2 cellular contexts compared by ENCODE assay signal in the genomic region with DNA sequence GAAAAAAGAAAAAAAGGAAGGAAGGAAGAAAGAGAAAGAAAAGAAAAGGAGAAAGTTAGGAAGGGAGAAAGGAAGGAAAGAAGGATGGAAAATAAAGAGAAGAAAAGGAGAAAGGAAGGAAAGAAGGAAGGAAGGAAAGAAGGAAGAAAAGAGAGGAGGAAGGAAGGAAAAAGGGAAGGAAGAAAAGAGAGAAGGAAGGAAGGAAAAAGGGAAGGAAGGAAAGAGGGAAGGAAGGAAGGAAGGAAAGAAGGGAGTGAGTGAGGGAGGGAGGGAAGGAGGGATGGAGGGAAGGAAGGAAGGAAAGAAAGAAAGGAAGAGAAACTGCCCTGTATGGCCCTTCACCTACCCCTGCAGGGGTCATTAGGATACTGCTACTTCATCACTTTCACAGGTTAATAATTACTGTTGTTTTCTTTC.
TF ChIP-seq lines count a peak whose summit lies in the region.

No MANE protein-coding gene starts in this region.

TF ChIP-seq in K562, 482 proteins besides CTCF, POLR2A, EP300 and RAD21 (continued from another document):
- TF ChIP-seq, protein P1, sequence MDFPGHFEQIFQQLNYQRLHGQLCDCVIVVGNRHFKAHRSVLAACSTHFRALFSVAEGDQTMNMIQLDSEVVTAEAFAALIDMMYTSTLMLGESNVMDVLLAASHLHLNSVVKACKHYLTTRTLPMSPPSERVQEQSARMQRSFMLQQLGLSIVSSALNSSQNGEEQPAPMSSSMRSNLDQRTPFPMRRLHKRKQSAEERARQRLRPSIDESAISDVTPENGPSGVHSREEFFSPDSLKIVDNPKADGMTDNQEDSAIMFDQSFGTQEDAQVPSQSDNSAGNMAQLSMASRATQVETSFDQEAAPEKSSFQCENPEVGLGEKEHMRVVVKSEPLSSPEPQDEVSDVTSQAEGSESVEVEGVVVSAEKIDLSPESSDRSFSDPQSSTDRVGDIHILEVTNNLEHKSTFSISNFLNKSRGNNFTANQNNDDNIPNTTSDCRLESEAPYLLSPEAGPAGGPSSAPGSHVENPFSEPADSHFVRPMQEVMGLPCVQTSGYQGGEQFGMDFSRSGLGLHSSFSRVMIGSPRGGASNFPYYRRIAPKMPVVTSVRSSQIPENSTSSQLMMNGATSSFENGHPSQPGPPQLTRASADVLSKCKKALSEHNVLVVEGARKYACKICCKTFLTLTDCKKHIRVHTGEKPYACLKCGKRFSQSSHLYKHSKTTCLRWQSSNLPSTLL (IDR thresholded peaks at IDR 0.05), result peak; percentile 35; the same call in 1 of the 2 replicates
- TF ChIP-seq RAD51 (IDR thresholded peaks at IDR 0.05; ENCODE audit: borderline replicate concordance, low read depth) (no peak), DIDO1 (tag; IDR thresholded peaks at IDR 0.05; ENCODE audit: low read depth) (no peak), ETV6 (IDR thresholded peaks at IDR 0.05; ENCODE audit: borderline replicate concordance in 1 of 2, low read depth in 2 of 2, low read length in 1 of 2) (0 out of 4 replicates have a peak, but pooled peaks of 1 of the 2 experiments have one; percentile 9), ETV6 (CRISPR knock-in tag; IDR thresholded peaks at IDR 0.05; ENCODE audit: borderline replicate concordance) (no peak), NFIC (IDR thresholded peaks at IDR 0.05) (0 out of 2 replicates have a peak, but pooled peaks have one; percentile 6), LARP7 (IDR thresholded peaks at IDR 0.05) (peak; percentile 90), RFX5 (IDR thresholded peaks at IDR 0.05; ENCODE audit: low read depth, low read length) (no peak), OTX1 (CRISPR knock-in tag; IDR thresholded peaks at IDR 0.05) (peak; percentile 84; the same call in 1 of the 2 replicates)
- TF ChIP-seq, protein P2, sequence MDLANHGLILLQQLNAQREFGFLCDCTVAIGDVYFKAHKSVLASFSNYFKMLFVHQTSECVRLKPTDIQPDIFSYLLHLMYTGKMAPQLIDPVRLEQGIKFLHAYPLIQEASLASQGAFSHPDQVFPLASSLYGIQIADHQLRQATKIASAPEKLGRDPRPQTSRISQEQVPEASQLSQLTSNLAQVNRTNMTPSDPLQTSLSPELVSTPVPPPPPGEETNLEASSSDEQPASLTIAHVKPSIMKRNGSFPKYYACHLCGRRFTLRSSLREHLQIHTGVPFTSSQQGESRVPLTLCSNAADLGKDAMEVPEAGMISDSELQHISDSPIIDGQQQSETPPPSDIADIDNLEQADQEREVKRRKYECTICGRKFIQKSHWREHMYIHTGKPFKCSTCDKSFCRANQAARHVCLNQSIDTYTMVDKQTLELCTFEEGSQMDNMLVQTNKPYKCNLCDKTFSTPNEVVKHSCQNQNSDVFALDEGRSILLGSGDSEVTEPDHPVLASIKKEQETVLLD (IDR thresholded peaks at IDR 0.05), result 0 out of 2 replicates have a peak, but pooled peaks have one; percentile 71
- TF ChIP-seq, protein P3, sequence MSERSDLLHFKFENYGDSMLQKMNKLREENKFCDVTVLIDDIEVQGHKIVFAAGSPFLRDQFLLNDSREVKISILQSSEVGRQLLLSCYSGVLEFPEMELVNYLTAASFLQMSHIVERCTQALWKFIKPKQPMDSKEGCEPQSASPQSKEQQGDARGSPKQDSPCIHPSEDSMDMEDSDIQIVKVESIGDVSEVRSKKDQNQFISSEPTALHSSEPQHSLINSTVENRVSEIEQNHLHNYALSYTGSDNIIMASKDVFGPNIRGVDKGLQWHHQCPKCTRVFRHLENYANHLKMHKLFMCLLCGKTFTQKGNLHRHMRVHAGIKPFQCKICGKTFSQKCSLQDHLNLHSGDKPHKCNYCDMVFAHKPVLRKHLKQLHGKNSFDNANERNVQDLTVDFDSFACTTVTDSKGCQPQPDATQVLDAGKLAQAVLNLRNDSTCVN (CRISPR knock-in tag; IDR thresholded peaks at IDR 0.05), result 0 out of 2 replicates have a peak, but pooled peaks have one; percentile 64
- TF ChIP-seq, protein P4, sequence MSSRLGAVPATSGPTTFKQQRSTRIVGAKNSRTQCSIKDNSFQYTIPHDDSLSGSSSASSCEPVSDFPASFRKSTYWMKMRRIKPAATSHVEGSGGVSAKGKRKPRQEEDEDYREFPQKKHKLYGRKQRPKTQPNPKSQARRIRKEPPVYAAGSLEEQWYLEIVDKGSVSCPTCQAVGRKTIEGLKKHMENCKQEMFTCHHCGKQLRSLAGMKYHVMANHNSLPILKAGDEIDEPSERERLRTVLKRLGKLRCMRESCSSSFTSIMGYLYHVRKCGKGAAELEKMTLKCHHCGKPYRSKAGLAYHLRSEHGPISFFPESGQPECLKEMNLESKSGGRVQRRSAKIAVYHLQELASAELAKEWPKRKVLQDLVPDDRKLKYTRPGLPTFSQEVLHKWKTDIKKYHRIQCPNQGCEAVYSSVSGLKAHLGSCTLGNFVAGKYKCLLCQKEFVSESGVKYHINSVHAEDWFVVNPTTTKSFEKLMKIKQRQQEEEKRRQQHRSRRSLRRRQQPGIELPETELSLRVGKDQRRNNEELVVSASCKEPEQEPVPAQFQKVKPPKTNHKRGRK (tag; IDR thresholded peaks at IDR 0.05), result peak; percentile 98
- TF ChIP-seq, protein P5, sequence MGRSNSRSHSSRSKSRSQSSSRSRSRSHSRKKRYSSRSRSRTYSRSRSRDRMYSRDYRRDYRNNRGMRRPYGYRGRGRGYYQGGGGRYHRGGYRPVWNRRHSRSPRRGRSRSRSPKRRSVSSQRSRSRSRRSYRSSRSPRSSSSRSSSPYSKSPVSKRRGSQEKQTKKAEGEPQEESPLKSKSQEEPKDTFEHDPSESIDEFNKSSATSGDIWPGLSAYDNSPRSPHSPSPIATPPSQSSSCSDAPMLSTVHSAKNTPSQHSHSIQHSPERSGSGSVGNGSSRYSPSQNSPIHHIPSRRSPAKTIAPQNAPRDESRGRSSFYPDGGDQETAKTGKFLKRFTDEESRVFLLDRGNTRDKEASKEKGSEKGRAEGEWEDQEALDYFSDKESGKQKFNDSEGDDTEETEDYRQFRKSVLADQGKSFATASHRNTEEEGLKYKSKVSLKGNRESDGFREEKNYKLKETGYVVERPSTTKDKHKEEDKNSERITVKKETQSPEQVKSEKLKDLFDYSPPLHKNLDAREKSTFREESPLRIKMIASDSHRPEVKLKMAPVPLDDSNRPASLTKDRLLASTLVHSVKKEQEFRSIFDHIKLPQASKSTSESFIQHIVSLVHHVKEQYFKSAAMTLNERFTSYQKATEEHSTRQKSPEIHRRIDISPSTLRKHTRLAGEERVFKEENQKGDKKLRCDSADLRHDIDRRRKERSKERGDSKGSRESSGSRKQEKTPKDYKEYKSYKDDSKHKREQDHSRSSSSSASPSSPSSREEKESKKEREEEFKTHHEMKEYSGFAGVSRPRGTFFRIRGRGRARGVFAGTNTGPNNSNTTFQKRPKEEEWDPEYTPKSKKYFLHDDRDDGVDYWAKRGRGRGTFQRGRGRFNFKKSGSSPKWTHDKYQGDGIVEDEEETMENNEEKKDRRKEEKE (IDR thresholded peaks at IDR 0.05; ENCODE audit: borderline replicate concordance in 1 of 2, control insufficient read depth in 1 of 2, low read depth in 2 of 2, low read length in 1 of 2), result peak in 1 of 2 experiments; percentile 70; a peak in 1 of 4 replicates
TF ChIP-seq in K562: peak in this region for 31.

TF ChIP-seq in HepG2, 621 proteins besides CTCF, POLR2A, EP300 and RAD21 (continued from another document and continues in another):
- no peak for TF ChIP-seq ZNF207 (IDR thresholded peaks at IDR 0.05; ENCODE audit: borderline replicate concordance)
- TF ChIP-seq ZNF10 (CRISPR knock-in tag; IDR thresholded peaks at IDR 0.05; ENCODE audit: borderline replicate concordance, low read depth), result no peak
- no peak for TF ChIP-seq NFIC (IDR thresholded peaks at IDR 0.05; ENCODE audit: low read length)
- TF ChIP-seq FOXP1 (IDR thresholded peaks at IDR 0.05), result peak; percentile 34; the same call in 1 of the 2 replicates
- TF ChIP-seq FOXP1 (CRISPR knock-in tag; IDR thresholded peaks at IDR 0.05), result no peak
- no peak for TF ChIP-seq NFE2 (CRISPR knock-in tag; IDR thresholded peaks at IDR 0.05)
- TF ChIP-seq ATRX (CRISPR knock-in tag; IDR thresholded peaks at IDR 0.05; ENCODE audit: borderline replicate concordance), result no peak
- TF ChIP-seq NR1H2 (CRISPR knock-in tag; IDR thresholded peaks at IDR 0.05; ENCODE audit: borderline replicate concordance, low read depth), result no peak
- no peak for TF ChIP-seq ZNF674 (CRISPR knock-in tag; IDR thresholded peaks at IDR 0.05; ENCODE audit: low read depth)
- TF ChIP-seq, protein P6, sequence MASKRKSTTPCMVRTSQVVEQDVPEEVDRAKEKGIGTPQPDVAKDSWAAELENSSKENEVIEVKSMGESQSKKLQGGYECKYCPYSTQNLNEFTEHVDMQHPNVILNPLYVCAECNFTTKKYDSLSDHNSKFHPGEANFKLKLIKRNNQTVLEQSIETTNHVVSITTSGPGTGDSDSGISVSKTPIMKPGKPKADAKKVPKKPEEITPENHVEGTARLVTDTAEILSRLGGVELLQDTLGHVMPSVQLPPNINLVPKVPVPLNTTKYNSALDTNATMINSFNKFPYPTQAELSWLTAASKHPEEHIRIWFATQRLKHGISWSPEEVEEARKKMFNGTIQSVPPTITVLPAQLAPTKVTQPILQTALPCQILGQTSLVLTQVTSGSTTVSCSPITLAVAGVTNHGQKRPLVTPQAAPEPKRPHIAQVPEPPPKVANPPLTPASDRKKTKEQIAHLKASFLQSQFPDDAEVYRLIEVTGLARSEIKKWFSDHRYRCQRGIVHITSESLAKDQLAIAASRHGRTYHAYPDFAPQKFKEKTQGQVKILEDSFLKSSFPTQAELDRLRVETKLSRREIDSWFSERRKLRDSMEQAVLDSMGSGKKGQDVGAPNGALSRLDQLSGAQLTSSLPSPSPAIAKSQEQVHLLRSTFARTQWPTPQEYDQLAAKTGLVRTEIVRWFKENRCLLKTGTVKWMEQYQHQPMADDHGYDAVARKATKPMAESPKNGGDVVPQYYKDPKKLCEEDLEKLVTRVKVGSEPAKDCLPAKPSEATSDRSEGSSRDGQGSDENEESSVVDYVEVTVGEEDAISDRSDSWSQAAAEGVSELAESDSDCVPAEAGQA (IDR thresholded peaks at IDR 0.05; ENCODE audit: low read depth), result no peak
- TF ChIP-seq, protein P6 (CRISPR knock-in tag; IDR thresholded peaks at IDR 0.05; ENCODE audit: borderline replicate concordance), result no peak
- peak; percentile 51; the same call in 1 of the 2 replicates for TF ChIP-seq ATM (IDR thresholded peaks at IDR 0.05; ENCODE audit: borderline replicate concordance)
- no peak for TF ChIP-seq GATA4 (IDR thresholded peaks at IDR 0.05; ENCODE audit: borderline replicate concordance, low read depth)
- no peak for TF ChIP-seq HOXA9 (CRISPR knock-in tag; IDR thresholded peaks at IDR 0.05; ENCODE audit: borderline replicate concordance)
- TF ChIP-seq TARDBP (CRISPR knock-in tag; IDR thresholded peaks at IDR 0.05), result no peak
- TF ChIP-seq ZNF670 (CRISPR knock-in tag; IDR thresholded peaks at IDR 0.05; ENCODE audit: borderline replicate concordance), result no peak
- no peak for TF ChIP-seq ZNF232 (CRISPR knock-in tag; IDR thresholded peaks at IDR 0.05; ENCODE audit: borderline replicate concordance)
- no peak for TF ChIP-seq ZSCAN31 (CRISPR knock-in tag; IDR thresholded peaks at IDR 0.05; ENCODE audit: low read depth)
- TF ChIP-seq MIER3 (CRISPR knock-in tag; IDR thresholded peaks at IDR 0.05; ENCODE audit: borderline replicate concordance), result no peak
- TF ChIP-seq JUNB (CRISPR knock-in tag; IDR thresholded peaks at IDR 0.05; ENCODE audit: borderline replicate concordance), result no peak
